8 cellular contexts compared by ENCODE assay signal in genomic region chr12:12562016-12562483, GRCh38. TPM values are rescaled to one million over a fixed set of nuclear protein-coding genes. Genes with fewer than 3 reads are reported as not detected.
DNase-seq lines count a peak whose midpoint lies in the region; ATAC-seq and TF ChIP-seq lines count a peak whose summit lies in the region.

No MANE protein-coding gene starts in this region.

- H3K4me3 ChIP-seq in astrocyte of the cerebellum (ENCODE audit: low read depth, low read length) (peak overlapping the region; percentile 81), iPS-18a (ENCODE audit: low read length) (peak overlapping the region; percentile 94), skeletal muscle tissue (ENCODE audit: low read length in 3 of 3) (peak overlapping the region; percentile 68 to 90 (median 87))

- H3K27ac ChIP-seq in iPS-18a (ENCODE audit: low read length) (no peak overlapping the region), skeletal muscle tissue (ENCODE audit: low read depth, low read length) (peak overlapping the region; percentile 99)

- H3K27me3 ChIP-seq in iPS-18a (ENCODE audit: control insufficient read depth, insufficient read depth, low read length) = no peaks in the 10 kb centered on the region
- no peaks in the 10 kb centered on the region for H3K27me3 ChIP-seq in skeletal muscle tissue (ENCODE audit: control insufficient read depth in 3 of 3, insufficient read depth in 3 of 3, low read length in 3 of 3)

- TF ChIP-seq CTCF in astrocyte of the cerebellum (IDR thresholded peaks at IDR 0.05; ENCODE audit: low read depth, low read length, missing control alignments) = no peak

- no peaks in the 10 kb centered on the region for H3K9me3 ChIP-seq in iPS-18a (ENCODE audit: control insufficient read depth, low read depth, low read length)
- no peaks in the 10 kb centered on the region for H3K9me3 ChIP-seq in skeletal muscle tissue (ENCODE audit: control insufficient read depth in 3 of 3, low read length in 3 of 3)

- H3K36me3 ChIP-seq in iPS-18a (ENCODE audit: control insufficient read depth, low read depth, low read length) (no peaks in the 10 kb centered on the region), skeletal muscle tissue (ENCODE audit: control insufficient read depth in 3 of 3, insufficient read depth in 3 of 3, low read length in 3 of 3) (no peaks in the 10 kb centered on the region)

- DNase-seq in ACHN = peak; percentile 48
- peak; percentile 44 for DNase-seq in SW 1271 (lab: John Stamatoyannopoulos, UW)
- DNase-seq in astrocyte of the cerebellum (ENCODE audit: low read depth) = no peak

- in situ Hi-C loops in ACHN (cut with HindIII; ENCODE audit: low pct_ligation_motif_present, low pct_unique_long_range_greater_than_20kb, low sequenced_read_pairs) = no loop called here
- in situ Hi-C loops in astrocyte of the cerebellum (cut with HindIII; ENCODE audit: low sequenced_read_pairs) = no loop called here

- H3K9ac ChIP-seq in iPS-18a (ENCODE audit: low read length) (peak overlapping the region; percentile 92), skeletal muscle tissue (ENCODE audit: low read depth in 1 of 3, low read length in 3 of 3) (peak overlapping the region; percentile 96 to 99 (median 96))

- peak; percentile 27 for TF ChIP-seq POLR2A in GM19099 (IDR thresholded peaks at IDR 0.05; ENCODE audit: extremely low read depth, insufficient read length, low read depth)

- peaks cover 37% of the 10 kb centered on the region for H3K4me1 ChIP-seq in iPS-18a (ENCODE audit: control insufficient read depth, low read depth, low read length)
- peaks cover 13 to 21% (median 19%) of the 10 kb centered on the region in 3 donors for H3K4me1 ChIP-seq in skeletal muscle tissue (ENCODE audit: control insufficient read depth in 3 of 3, insufficient read depth in 3 of 3, low read length in 3 of 3)

- ATAC-seq in GM21526 (IDR thresholded peaks at IDR 0.05; ENCODE audit: low FRiP score, unreplicated experiment) = no peak
- no peak for ATAC-seq in GM19452 (IDR thresholded peaks at IDR 0.05; ENCODE audit: unreplicated experiment)

RNA-seq across cellular contexts. Expression of gene DUSP16, which starts 0.6 kb away (rescaled TPM):
- 20.4 TPM for total RNA-seq in skeletal muscle tissue

RNA-seq across cellular contexts. Expression of gene CREBL2, which starts 49.6 kb away (rescaled TPM):
- total RNA-seq in skeletal muscle tissue = 18.3 TPM
